8 cellular contexts compared by ENCODE assay signal in genomic region chr4:73944061-73944875, GRCh38. TPM values are rescaled to one million over a fixed set of nuclear protein-coding genes. Genes with fewer than 3 reads are reported as not detected.
DNase-seq lines count a peak whose midpoint lies in the region; ATAC-seq and TF ChIP-seq lines count a peak whose summit lies in the region.

No MANE protein-coding gene starts in this region.

- H4K20me1 ChIP-seq in SK-N-SH (ENCODE audit: insufficient read depth) = no peaks in the 10 kb centered on the region

- H3F3A ChIP-seq in SK-N-SH (replicated peaks; ENCODE audit: insufficient read depth) = no peaks in the 10 kb centered on the region

- no peak for TF ChIP-seq RAD21 in SK-N-SH (IDR thresholded peaks at IDR 0.05; ENCODE audit: low read length)

- intact Hi-C loops in mucosa of descending colon (cut with DNase I, micrococcal nuclease) = no loop called here
- intact Hi-C loops in upper lobe of right lung (cut with DNase I) = no loop called here

- no peak overlapping the region for H2AFZ ChIP-seq in SK-N-SH (ENCODE audit: low read depth)

- TF ChIP-seq EP300 in SK-N-SH (IDR thresholded peaks at IDR 0.05; ENCODE audit: borderline replicate concordance in 1 of 2, low read depth in 1 of 2, low read length in 1 of 2) = no peak

- CTCF ChIA-PET in SK-N-SH (lab: Yijun Ruan, JAX) = no interaction called here

- H3K9me3 ChIP-seq in SK-N-SH = no peaks in the 10 kb centered on the region
- no peaks in the 10 kb centered on the region for H3K9me3 ChIP-seq in esophagus (ENCODE audit: control insufficient read depth in 2 of 2, insufficient read depth in 1 of 2, low read depth in 1 of 2, low read length in 1 of 2)
- H3K9me3 ChIP-seq in mucosa of descending colon = no peaks in the 10 kb centered on the region
- no peaks in the 10 kb centered on the region for H3K9me3 ChIP-seq in upper lobe of right lung

- peaks cover 31% of the 10 kb centered on the region for H3K27me3 ChIP-seq in SK-N-SH (ENCODE audit: insufficient read depth)
- H3K27me3 ChIP-seq in esophagus (ENCODE audit: control insufficient read depth in 1 of 2, insufficient read depth in 2 of 2, low read length in 2 of 2) = peaks cover 0 to 2% of the 10 kb centered on the region in 2 donors
- H3K27me3 ChIP-seq in upper lobe of right lung = peaks cover 16% of the 10 kb centered on the region

- H3K9me2 ChIP-seq in SK-N-SH = no peaks in the 10 kb centered on the region

- 5% methylated on average over 17 of the region's 49 CpGs for WGBS in SK-N-SH (ENCODE audit: low lambda C conversion rate)
- 6 to 8% methylated on average over 49 of the region's 49 CpGs for WGBS in esophagus, 2 donors

- TF ChIP-seq CTCF in SK-N-SH (IDR thresholded peaks at IDR 0.05) (no peak), mucosa of descending colon (IDR thresholded peaks at IDR 0.05) (no peak), upper lobe of right lung (IDR thresholded peaks at IDR 0.05) (no peak)

- H3K9ac ChIP-seq in SK-N-SH = no peak overlapping the region

- no peak for ATAC-seq in SK-N-SH treated with all-trans-retinoic acid at 6 μM for 48 hours
- peak; percentile 62 for ATAC-seq in mucosa of descending colon
- ATAC-seq in upper lobe of right lung = peak; percentile 62
- ATAC-seq in GM21390 (IDR thresholded peaks at IDR 0.05; ENCODE audit: unreplicated experiment) = no peak
- ATAC-seq in HG02759 (IDR thresholded peaks at IDR 0.05; ENCODE audit: unreplicated experiment) = no peak

- H3K27ac ChIP-seq in SK-N-SH (ENCODE audit: low read depth in 2 of 2, low read length in 1 of 2) (no peak overlapping the region), esophagus (ENCODE audit: low read depth in 2 of 2, low read length in 1 of 2) (no peak overlapping the region), upper lobe of right lung (no peak overlapping the region)

- H3K4me3 ChIP-seq in SK-N-SH (ENCODE audit: low read depth in 2 of 2, low read length in 1 of 2) (no peak overlapping the region), esophagus (ENCODE audit: low read depth in 1 of 2, low read length in 2 of 2) (peak overlapping the region; percentile 14 to 28), mucosa of descending colon (no peak overlapping the region), upper lobe of right lung (peak overlapping the region; percentile 38)

- no peaks in the 10 kb centered on the region for H3K4me1 ChIP-seq in SK-N-SH (ENCODE audit: control insufficient read depth in 1 of 2, insufficient read depth in 2 of 2, low read depth in 1 of 2, low read length in 1 of 2)
- peaks cover 0 to 4% of the 10 kb centered on the region in 2 donors for H3K4me1 ChIP-seq in esophagus (ENCODE audit: control insufficient read depth in 2 of 2, insufficient read depth in 2 of 2, low read length in 1 of 2)
- no peaks in the 10 kb centered on the region for H3K4me1 ChIP-seq in mucosa of descending colon (ENCODE audit: low read depth)
- H3K4me1 ChIP-seq in upper lobe of right lung = peaks cover 14% of the 10 kb centered on the region

- no peak overlapping the region for H3K4me2 ChIP-seq in SK-N-SH

- POLR2A ChIA-PET in SK-N-SH (lab: Yijun Ruan, JAX) = no interaction called here

- peak; percentile 11 for DNase-seq in SK-N-SH
- DNase-seq in mucosa of descending colon = peak; percentile 22 to 55 (median 40)
- peak; percentile 75 for DNase-seq in upper lobe of right lung
- no peak for DNase-seq in activated CD4-positive, alpha-beta T cell treated with anti-CD3 and anti-CD28 coated beads, Interleukin-2, amount 50 U/mL, for 4 hours

- H3K36me3 ChIP-seq in SK-N-SH (replicated peaks in 1 of 2; ENCODE audit: control insufficient read depth in 1 of 2, insufficient read depth in 2 of 2, low read length in 1 of 2) (no peaks in the 10 kb centered on the region), esophagus (ENCODE audit: control insufficient read depth in 2 of 2, insufficient read depth in 2 of 2, low read length in 1 of 2) (no peaks in the 10 kb centered on the region), mucosa of descending colon (ENCODE audit: low read depth) (no peaks in the 10 kb centered on the region), upper lobe of right lung (no peaks in the 10 kb centered on the region)

- H3K79me2 ChIP-seq in SK-N-SH (ENCODE audit: insufficient read depth) = no peaks in the 10 kb centered on the region

TF ChIP-seq in SK-N-SH, 30 proteins besides CTCF, POLR2A, EP300 and RAD21:
- TF ChIP-seq USF1 (IDR thresholded peaks at IDR 0.05; ENCODE audit: borderline replicate concordance, low read depth) = no peak
- TF ChIP-seq ELF1 (IDR thresholded peaks at IDR 0.05) = no peak
- TF ChIP-seq EZH2phosphoT487 (IDR thresholded peaks at IDR 0.05; ENCODE audit: borderline replicate concordance, low read depth) = no peak
- TF ChIP-seq YY1 (IDR thresholded peaks at IDR 0.05; ENCODE audit: low read depth) = no peak
- no peak for TF ChIP-seq GABPA (IDR thresholded peaks at IDR 0.05; ENCODE audit: low read depth)
- no peak for TF ChIP-seq MAX (IDR thresholded peaks at IDR 0.05; ENCODE audit: low read depth)
- TF ChIP-seq USF2 (IDR thresholded peaks at IDR 0.05; ENCODE audit: borderline replicate concordance, low read depth, low read length) = no peak
- no peak for TF ChIP-seq TAF1 (IDR thresholded peaks at IDR 0.05; ENCODE audit: borderline replicate concordance, low read depth, low read length)
- no peak for TF ChIP-seq GATA2 (CRISPR knock-in tag; IDR thresholded peaks at IDR 0.05)

TF ChIP-seq in SK-N-SH treated with all-trans-retinoic acid at 6 μM for 48 hours, 23 proteins besides CTCF, POLR2A, EP300 and RAD21:
- TF ChIP-seq ZFP3 (CRISPR knock-in tag; IDR thresholded peaks at IDR 0.05) (no peak), ZNF565 (CRISPR knock-in tag; conservative IDR thresholded peaks at IDR 0.05; ENCODE audit: low read depth) (no peak), PPARA (CRISPR knock-in tag; IDR thresholded peaks at IDR 0.05; ENCODE audit: borderline replicate concordance) (no peak), ISL1 (CRISPR knock-in tag; IDR thresholded peaks at IDR 0.05) (no peak), ZNF8 (CRISPR knock-in tag; IDR thresholded peaks at IDR 0.05) (no peak), RARB (CRISPR knock-in tag; IDR thresholded peaks at IDR 0.05) (no peak), CSDC2 (CRISPR knock-in tag; IDR thresholded peaks at IDR 0.05) (no peak), GLIS3 (CRISPR knock-in tag; IDR thresholded peaks at IDR 0.05) (no peak), CSRNP3 (CRISPR knock-in tag; IDR thresholded peaks at IDR 0.05) (no peak), ESRRG (CRISPR knock-in tag; IDR thresholded peaks at IDR 0.05) (no peak), ZNF70 (CRISPR knock-in tag; IDR thresholded peaks at IDR 0.05) (no peak), TCF4 (CRISPR knock-in tag; IDR thresholded peaks at IDR 0.05; ENCODE audit: borderline replicate concordance) (no peak), TOX (CRISPR knock-in tag; IDR thresholded peaks at IDR 0.05; ENCODE audit: borderline replicate concordance) (no peak), BACH2 (CRISPR knock-in tag; IDR thresholded peaks at IDR 0.05; ENCODE audit: borderline replicate concordance) (no peak)
- TF ChIP-seq, protein P1, sequence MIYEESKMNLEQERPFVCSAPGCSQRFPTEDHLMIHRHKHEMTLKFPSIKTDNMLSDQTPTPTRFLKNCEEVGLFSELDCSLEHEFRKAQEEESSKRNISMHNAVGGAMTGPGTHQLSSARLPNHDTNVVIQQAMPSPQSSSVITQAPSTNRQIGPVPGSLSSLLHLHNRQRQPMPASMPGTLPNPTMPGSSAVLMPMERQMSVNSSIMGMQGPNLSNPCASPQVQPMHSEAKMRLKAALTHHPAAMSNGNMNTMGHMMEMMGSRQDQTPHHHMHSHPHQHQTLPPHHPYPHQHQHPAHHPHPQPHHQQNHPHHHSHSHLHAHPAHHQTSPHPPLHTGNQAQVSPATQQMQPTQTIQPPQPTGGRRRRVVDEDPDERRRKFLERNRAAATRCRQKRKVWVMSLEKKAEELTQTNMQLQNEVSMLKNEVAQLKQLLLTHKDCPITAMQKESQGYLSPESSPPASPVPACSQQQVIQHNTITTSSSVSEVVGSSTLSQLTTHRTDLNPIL (CRISPR knock-in tag; IDR thresholded peaks at IDR 0.05; ENCODE audit: low read depth) = no peak

RNA-seq across cellular contexts. Expression of gene PF4, which starts 37.6 kb away (rescaled TPM):
- polyA plus RNA-seq in SK-N-SH (2012; rRNA removed) (not detected in 2 replicates), esophagus (not detected)
- polyA plus RNA-seq in SK-N-SH (2012; cell fraction: cytosol; rRNA removed) = not detected in 2 replicates
- polyA plus RNA-seq in SK-N-SH (2012; cell fraction: nucleus; rRNA removed) = not detected in 2 replicates
- total RNA-seq in mucosa of descending colon (1 to 10 TPM in 1 of 3 donors, under 1 TPM in 1, not detected in 1; 0.52 to 8.1 TPM), upper lobe of right lung (2.4 TPM)

RNA-seq across cellular contexts. Expression of gene PPBP, which starts 43.7 kb away (rescaled TPM):
- polyA plus RNA-seq in SK-N-SH (2012; rRNA removed) (not detected in 2 replicates), esophagus (under 1 TPM in 1 of 2 donors, not detected in 1; 0.14 TPM)
- not detected in 2 replicates for polyA plus RNA-seq in SK-N-SH (2012; cell fraction: cytosol; rRNA removed)
- not detected in 2 replicates for polyA plus RNA-seq in SK-N-SH (2012; cell fraction: nucleus; rRNA removed)
- total RNA-seq in mucosa of descending colon (not detected), upper lobe of right lung (3.4 TPM)

RNA-seq across cellular contexts. Expression of gene CXCL5, which starts 54.2 kb away (rescaled TPM):
- 0.02 and 0.03 TPM in 2 replicates for polyA plus RNA-seq in SK-N-SH (2012; rRNA removed)
- polyA plus RNA-seq in SK-N-SH (2012; cell fraction: cytosol; rRNA removed) = 0.01 TPM in 2 replicates
- not detected in 2 replicates for polyA plus RNA-seq in SK-N-SH (2012; cell fraction: nucleus; rRNA removed)
- polyA plus RNA-seq in esophagus = under 1 TPM; 0.01 to 0.14 TPM
- total RNA-seq in mucosa of descending colon = under 1 TPM in 1 of 3 donors, not detected in 2; 0.14 TPM
- 7.2 TPM for total RNA-seq in upper lobe of right lung

Comparison
In these comparisons a context has a peak if more than half of its experiments do, and no peak if none do; other contexts are left out.
1. DNase-seq: peak in SK-N-SH (single experiment), mucosa of descending colon (3 of 3) and upper lobe of right lung (single experiment); none in activated CD4-positive, alpha-beta T cell treated with anti-CD3 and anti-CD28 coated beads, Interleukin-2, amount 50 U/mL, for 4 hours (0 of 2).
2. H3K4me3 ChIP-seq: peak in esophagus (2 of 2) and upper lobe of right lung (single experiment); none in SK-N-SH (0 of 2) and mucosa of descending colon (single experiment).
3. ATAC-seq: peak in mucosa of descending colon (single experiment) and upper lobe of right lung (single experiment); none in SK-N-SH treated with all-trans-retinoic acid at 6 μM for 48 hours (single experiment), GM21390 (single experiment) and HG02759 (single experiment).